9 cellular contexts compared by ENCODE assay signal in genomic region chrX:78119521-78120227, GRCh38. TPM values are rescaled to one million over a fixed set of nuclear protein-coding genes. Genes with fewer than 3 reads are reported as not detected.
DNase-seq lines count a peak whose midpoint lies in the region; ATAC-seq, FAIRE-seq and TF ChIP-seq lines count a peak whose summit lies in the region.
"Had no signal": no experiment of that assay in that cellular context is flagged by ENCODE, and none has a peak within 500 bp of the region (broad histone marks: within the 10 kb centered on the region; RNA-seq: fewer than 3 reads in every experiment).

No MANE protein-coding gene starts in this region.

- H3K36me3 Mint-ChIP-seq in CD14-positive monocyte (peaks cover 80 to 87% of the 10 kb centered on the region in 2 donors), T-cell (peaks cover 64% of the 10 kb centered on the region)

- CTCF ChIA-PET in T-cell (lab: Charles Lee) = no interaction called here

- POLR2A ChIA-PET in T-cell (lab: Charles Lee) = no interaction called here

- peaks cover 13% of the 10 kb centered on the region for H3K4me1 Mint-ChIP-seq in CD14-positive monocyte
- peaks cover 42 to 73% (median 51%) of the 10 kb centered on the region in 3 donors for H3K4me1 Mint-ChIP-seq in T-cell

- intact Hi-C loops in CD14-positive monocyte (cut with micrococcal nuclease) = no loop called here

- H3K4me3 Mint-ChIP-seq in CD14-positive monocyte (no peak overlapping the region), T-cell (no peak overlapping the region)

- H3K9me3 Mint-ChIP-seq in CD14-positive monocyte (no peaks in the 10 kb centered on the region), T-cell (no peaks in the 10 kb centered on the region)

- peak overlapping the region in 4 of 7 donors; percentile 33 to 82 (median 56) for H3K27ac Mint-ChIP-seq in CD14-positive monocyte
- H3K27ac Mint-ChIP-seq in T-cell = peak overlapping the region; percentile 30 to 68

- peak in 1 of 4 experiments; percentile 36 for ATAC-seq in T-cell (replicated peaks in 1 of 4)
- no peak for ATAC-seq in GM18520 (IDR thresholded peaks at IDR 0.05; ENCODE audit: unreplicated experiment)

- FAIRE-seq in islet of Langerhans (lab: Jason Lieb, UNC) = peak; percentile 96

- DNase-seq in CD14-positive monocyte (ENCODE audit: low spot score) (no peak), T-cell (no peak), hippocampal formation (lab: John Stamatoyannopoulos, UW) (no peak), NCI-H1092 (lab: John Stamatoyannopoulos, UW) (no peak)
- DNase-seq in activated CD4-positive, CD25-positive, alpha-beta regulatory T cell (lab: John Stamatoyannopoulos, UW) = no peak
- DNase-seq: substantia nigra had no signal

- TF ChIP-seq CTCF in CD14-positive monocyte (IDR thresholded peaks at IDR 0.05) = no peak
- TF ChIP-seq CTCF in GM12873 (IDR thresholded peaks at IDR 0.05; ENCODE audit: insufficient read depth, low read depth, low read length, missing control alignments) = peak; percentile 31

- H3K27me3 Mint-ChIP-seq in CD14-positive monocyte (ENCODE audit: low read depth in 3 of 3) (peaks cover 0 to 2% (median 1%) of the 10 kb centered on the region in 3 donors), T-cell (peaks cover 0 to 8% of the 10 kb centered on the region in 2 donors)

RNA-seq across cellular contexts. Expression of gene PGK1, which starts 15.6 kb away (rescaled TPM):
- polyA plus RNA-seq in CD14-positive monocyte = 1,000 to 10,000 TPM in 1 of 2 donors, 100 to 1,000 TPM in 1; 923 to 1,007 TPM
- 100 to 1,000 TPM; 199 to 264 (median 203) TPM for total RNA-seq in T-cell

RNA-seq across cellular contexts. Expression of gene TAF9B, which starts 19.8 kb away (rescaled TPM):
- 1 to 10 TPM; 7.1 to 8.0 TPM for polyA plus RNA-seq in CD14-positive monocyte
- 10 to 100 TPM in 4 of 5 donors, 1 to 10 TPM in 1; 8.3 to 18.4 (median 17.5) TPM for total RNA-seq in T-cell
